ENCODE assay signal across 14 cellular contexts in genomic region chr6:34793877-34794276, GRCh38. TPM values are rescaled to one million over a fixed set of nuclear protein-coding genes. Genes with fewer than 3 reads are reported as not detected.
DNase-seq lines count a peak whose midpoint lies in the region; ATAC-seq, FAIRE-seq and TF ChIP-seq lines count a peak whose summit lies in the region.
"Had no signal": no experiment of that assay in that cellular context is flagged by ENCODE, and none has a peak within 500 bp of the region (broad histone marks: within the 10 kb centered on the region; RNA-seq: fewer than 3 reads in every experiment).

No MANE protein-coding gene starts in this region.

- H3K14ac ChIP-seq in trophoblast cell (ENCODE audit: low read length), result no peak overlapping the region

- peak overlapping the region; percentile 87; the same call in 1 of the 2 replicates for H3K9ac ChIP-seq in iPS-20b (ENCODE audit: low read depth, low read length)
- H3K9ac ChIP-seq in trophoblast cell (ENCODE audit: low read length), result no peak overlapping the region

- H3K9me3 ChIP-seq in A549 (no peaks in the 10 kb centered on the region), iPS-20b (ENCODE audit: insufficient read depth, low read depth, low read length) (no peaks in the 10 kb centered on the region), trophoblast cell (ENCODE audit: insufficient read depth, low read depth, low read length) (no peaks in the 10 kb centered on the region)
- no peaks in the 10 kb centered on the region for H3K9me3 ChIP-seq in CD4-positive, CD25-positive, alpha-beta regulatory T cell (ENCODE audit: control insufficient read depth in 2 of 2, low read length in 2 of 2)
- H3K9me3 ChIP-seq: tibial nerve had no signal

- H3K18ac ChIP-seq in trophoblast cell (ENCODE audit: low read length), result no peak overlapping the region

- no peak overlapping the region for H3K4me3 ChIP-seq in A549
- no peak overlapping the region for H3K4me3 ChIP-seq in CD4-positive, CD25-positive, alpha-beta regulatory T cell (ENCODE audit: low read depth, low read length)
- no peak overlapping the region for H3K4me3 ChIP-seq in iPS-20b (ENCODE audit: low read length)
- no peak overlapping the region for H3K4me3 ChIP-seq in trophoblast cell (ENCODE audit: low read depth, low read length)

- H2BK12ac ChIP-seq in trophoblast cell (ENCODE audit: low read length), result no peak overlapping the region

- H4K12ac ChIP-seq in trophoblast cell (ENCODE audit: low read depth, low read length), result no peak overlapping the region

- peak overlapping the region; percentile 90; the same call in 2 of the 3 replicates for H3K4me2 ChIP-seq in A549
- no peak overlapping the region for H3K4me2 ChIP-seq in trophoblast cell (ENCODE audit: low read length)

- TF ChIP-seq RAD21 in A549 (conservative IDR thresholded peaks at IDR 0.05 in 1 of 2, IDR thresholded peaks at IDR 0.05 in 1 of 2), result no peak

- H3K23ac ChIP-seq in trophoblast cell (ENCODE audit: low read length), result no peak overlapping the region

- no peaks in the 10 kb centered on the region for H3K36me3 Mint-ChIP-seq in CD4-positive, CD25-positive, alpha-beta regulatory T cell
- peaks cover 6% of the 10 kb centered on the region for H3K36me3 Mint-ChIP-seq in T-cell

- H2AK5ac ChIP-seq in trophoblast cell (ENCODE audit: low read length), result no peak overlapping the region

- H3K4me1 Mint-ChIP-seq in CD4-positive, CD25-positive, alpha-beta regulatory T cell, result peaks cover 10 to 40% (median 33%) of the 10 kb centered on the region in 4 donors
- peaks cover 30 to 34% (median 31%) of the 10 kb centered on the region in 3 donors for H3K4me1 Mint-ChIP-seq in T-cell

- H4K8ac ChIP-seq in trophoblast cell (ENCODE audit: low read depth, low read length), result no peak overlapping the region

- H2AFZ ChIP-seq in trophoblast cell (ENCODE audit: insufficient read depth, low read length, poor library complexity), result no peak overlapping the region

- POLR2A ChIA-PET in A549 (lab: Yijun Ruan, JAX) (no interaction called here), T-cell (lab: Charles Lee) (no interaction called here), HEK293T (lab: Yijun Ruan, JAX) (interaction anchor here (1.2 kb wide), 1 partner anchor 94 kb away, joined by 3 read pairs; the partner anchor contains the start of gene TAF11)

- no peak for TF ChIP-seq CTCF in A549 (IDR thresholded peaks at IDR 0.05)

- H2BK5ac ChIP-seq in trophoblast cell (ENCODE audit: low read depth, low read length, poor library complexity), result no peak overlapping the region

- H3K27ac Mint-ChIP-seq in CD4-positive, CD25-positive, alpha-beta regulatory T cell, result no peak overlapping the region
- peak overlapping the region in 1 of 2 donors; percentile 44 for H3K27ac Mint-ChIP-seq in T-cell

- H3K36me3 ChIP-seq in CD4-positive, CD25-positive, alpha-beta regulatory T cell (ENCODE audit: control insufficient read depth, insufficient read depth, low read length), result no peaks in the 10 kb centered on the region
- H3K36me3 ChIP-seq in iPS-20b (ENCODE audit: insufficient read depth, low read depth, low read length), result no peaks in the 10 kb centered on the region; the same call in 1 of the 2 replicates
- no peaks in the 10 kb centered on the region for H3K36me3 ChIP-seq in trophoblast cell (ENCODE audit: control insufficient read depth in 1 of 2, insufficient read depth in 2 of 2, low read length in 2 of 2)
- H3K36me3 ChIP-seq: tibial nerve had no signal

- ATAC-seq in A549, result no peak
- ATAC-seq in CD4-positive, CD25-positive, alpha-beta regulatory T cell (ENCODE audit: low read depth in 2 of 2), result no peak
- ATAC-seq in T-cell (replicated peaks in 1 of 4), result no peak

- no peaks in the 10 kb centered on the region for H3K27me3 Mint-ChIP-seq in CD4-positive, CD25-positive, alpha-beta regulatory T cell
- no peaks in the 10 kb centered on the region for H3K27me3 Mint-ChIP-seq in T-cell

- no peak overlapping the region for H4K91ac ChIP-seq in trophoblast cell (ENCODE audit: low read depth, low read length)

- no peak for FAIRE-seq in A549 (lab: Jason Lieb, UNC)
- no peak for FAIRE-seq in urothelium cell line (lab: Jason Lieb, UNC)
- FAIRE-seq: GM19239 had no signal

- H3K79me1 ChIP-seq in trophoblast cell (ENCODE audit: low read length), result peaks cover 12% of the 10 kb centered on the region

- CTCF ChIA-PET in A549 (lab: Yijun Ruan, JAX), result no interaction called here
- CTCF ChIA-PET in T-cell (lab: Charles Lee), result no interaction called here
- CTCF ChIA-PET in HEK293T (lab: Yijun Ruan, JAX), result no interaction called here

- 97% methylated on average over 6 of the region's 6 CpGs for WGBS in A549 (ENCODE audit: missing lambda C conversion rate)
- WGBS in trophoblast cell (ENCODE audit: extremely low coverage, insufficient coverage, insufficient read length), result no CpG with 5 or more reads among the region's 6 CpGs

- no peak overlapping the region for H3K4ac ChIP-seq in trophoblast cell (ENCODE audit: low read depth, low read length)

- peaks cover 9% of the 10 kb centered on the region for H3K79me2 ChIP-seq in trophoblast cell (ENCODE audit: control insufficient read depth, insufficient read depth, low read length, poor library complexity)

- no peaks in the 10 kb centered on the region for H3K27me3 ChIP-seq in CD4-positive, CD25-positive, alpha-beta regulatory T cell (ENCODE audit: control insufficient read depth, insufficient read depth, low read length)
- no peaks in the 10 kb centered on the region for H3K27me3 ChIP-seq in iPS-20b (ENCODE audit: insufficient read depth, low read length)
- no peaks in the 10 kb centered on the region for H3K27me3 ChIP-seq in trophoblast cell (ENCODE audit: insufficient read depth, low read length)
- H3K27me3 ChIP-seq: tibial nerve had no signal

- no peak overlapping the region for H2BK120ac ChIP-seq in trophoblast cell (ENCODE audit: insufficient read depth, low read length, poor library complexity)

- H3K4me1 ChIP-seq in A549, result peaks cover 20% of the 10 kb centered on the region
- H3K4me1 ChIP-seq in CD4-positive, CD25-positive, alpha-beta regulatory T cell (ENCODE audit: control insufficient read depth, insufficient read depth, low read length, poor library complexity, severe bottlenecking), result peaks cover 23% of the 10 kb centered on the region
- no peaks in the 10 kb centered on the region; the same call in 1 of the 2 replicates for H3K4me1 ChIP-seq in iPS-20b (ENCODE audit: insufficient read depth, low read length)
- H3K4me1 ChIP-seq in trophoblast cell (ENCODE audit: control insufficient read depth in 1 of 2, insufficient read depth in 2 of 2, low read length in 2 of 2), result peaks cover 0 to 3% of the 10 kb centered on the region in 2 experiments

- H3K4me3 Mint-ChIP-seq in CD4-positive, CD25-positive, alpha-beta regulatory T cell, result peak overlapping the region; percentile 83 to 100 (median 98)
- peak overlapping the region; percentile 97 to 99 (median 98) for H3K4me3 Mint-ChIP-seq in T-cell

- H3K9me3 Mint-ChIP-seq in CD4-positive, CD25-positive, alpha-beta regulatory T cell, result no peaks in the 10 kb centered on the region
- no peaks in the 10 kb centered on the region for H3K9me3 Mint-ChIP-seq in T-cell
- H3K9me3 Mint-ChIP-seq: CD14-positive monocyte had no signal

- TF ChIP-seq POLR2A in A549 (IDR thresholded peaks at IDR 0.05; ENCODE audit: low read length), result no peak

- TF ChIP-seq EP300 in A549 (IDR thresholded peaks at IDR 0.05), result no peak

- no peak for DNase-seq in A549 (ENCODE audit: low read depth in 1 of 2, low spot score in 1 of 2)
- no peak for DNase-seq in CD4-positive, CD25-positive, alpha-beta regulatory T cell
- DNase-seq in T-cell, result no peak
- DNase-seq in HEK293T (ENCODE audit: extremely low spot score), result no peak
- DNase-seq in epidermal melanocyte (ENCODE audit: insufficient read length, low spot score), result no peak
- DNase-seq in trophoblast cell, result no peak
- DNase-seq in urothelium cell line (ENCODE audit: low spot score), result no peak
- DNase-seq: GDM1, IMR-90, NCI-H446 treated with DMSO at 0.1 percent for 48 hours had no signal

- H3K27ac ChIP-seq in A549, result no peak overlapping the region
- no peak overlapping the region for H3K27ac ChIP-seq in CD4-positive, CD25-positive, alpha-beta regulatory T cell (ENCODE audit: insufficient read depth, low read length, poor library complexity, severe bottlenecking)
- H3K27ac ChIP-seq in iPS-20b (ENCODE audit: low read length), result no peak overlapping the region
- H3K27ac ChIP-seq in trophoblast cell (ENCODE audit: low read depth, low read length), result no peak overlapping the region

TF ChIP-seq in A549, 52 proteins besides CTCF, POLR2A, EP300 and RAD21 (continues in another document):
- no peak for TF ChIP-seq EHMT2 (IDR thresholded peaks at IDR 0.05; ENCODE audit: low read depth)

TF ChIP-seq in HEK293T, 16 proteins besides CTCF, POLR2A, EP300 and RAD21 (continues in another document):
- no peak for TF ChIP-seq SP1 (IDR thresholded peaks at IDR 0.05)
- no peak for TF ChIP-seq ARNT (IDR thresholded peaks at IDR 0.05)
- no peak for TF ChIP-seq ZNF384 (IDR thresholded peaks at IDR 0.05)
- no peak for TF ChIP-seq SUZ12 (IDR thresholded peaks at IDR 0.05)
- TF ChIP-seq CTBP1 (IDR thresholded peaks at IDR 0.05; ENCODE audit: borderline replicate concordance), result no peak
- TF ChIP-seq BHLHE40 (IDR thresholded peaks at IDR 0.05; ENCODE audit: borderline replicate concordance), result no peak
- TF ChIP-seq HDGF (IDR thresholded peaks at IDR 0.05; ENCODE audit: borderline replicate concordance), result no peak
- no peak for TF ChIP-seq ELF4 (IDR thresholded peaks at IDR 0.05)
- TF ChIP-seq LEF1 (IDR thresholded peaks at IDR 0.05; ENCODE audit: borderline replicate concordance), result no peak
- no peak for TF ChIP-seq FOXM1 (IDR thresholded peaks at IDR 0.05; ENCODE audit: borderline replicate concordance)

RNA-seq across cellular contexts. Expression of gene BLTP3A, which starts 2.0 kb away (rescaled TPM):
- polyA plus RNA-seq in A549 (2011; rRNA removed) (15.0 and 15.7 TPM in 2 replicates), A549 (2017; fragmentation: RNase III; extraction: RNeasy Plus Mini Kit Qiagen cat#74134 plus additional on column Dnase treatment) (4.2 to 4.9 TPM (median 4.3 TPM) in 3 replicates)
- polyA plus RNA-seq in A549 (2012; cell fraction: cytosol; rRNA removed), result 3.2 and 4.4 TPM in 2 replicates
- polyA plus RNA-seq in A549 (2012; cell fraction: nucleus; rRNA removed), result 3.2 and 3.4 TPM in 2 replicates
- 35.8 and 38.5 TPM in 2 replicates for polyA minus RNA-seq in A549 (2011; rRNA and poly(A)+ RNA removed)
- total RNA-seq in CD4-positive, CD25-positive, alpha-beta regulatory T cell, result 7.1 TPM
- 1 to 10 TPM in 3 of 4 donors, under 1 TPM in 1; 0.95 to 1.2 (median 1.1) TPM for polyA plus RNA-seq in CD4-positive, CD25-positive, alpha-beta regulatory T cell
- total RNA-seq in T-cell, result 10 to 100 TPM in 2 of 5 donors, 1 to 10 TPM in 3; 7.5 to 10.6 (median 9.5) TPM
- 4.7 TPM in 2 replicates for polyA plus RNA-seq in trophoblast cell (2013)

RNA-seq across cellular contexts. Expression of gene SNRPC, which starts 36.6 kb away (rescaled TPM):
- polyA plus RNA-seq in A549 (2011; rRNA removed) (200 and 204 TPM in 2 replicates), A549 (2017; fragmentation: RNase III; extraction: RNeasy Plus Mini Kit Qiagen cat#74134 plus additional on column Dnase treatment) (199 to 218 TPM (median 201 TPM) in 3 replicates)
- polyA plus RNA-seq in A549 (2012; cell fraction: cytosol; rRNA removed), result 289 and 297 TPM in 2 replicates
- polyA plus RNA-seq in A549 (2012; cell fraction: nucleus; rRNA removed), result 233 and 305 TPM in 2 replicates
- polyA minus RNA-seq in A549 (2011; rRNA and poly(A)+ RNA removed), result 30.9 and 47.6 TPM in 2 replicates
- total RNA-seq in CD4-positive, CD25-positive, alpha-beta regulatory T cell, result 60.3 TPM
- 100 to 1,000 TPM; 306 to 365 (median 322) TPM for polyA plus RNA-seq in CD4-positive, CD25-positive, alpha-beta regulatory T cell
- 10 to 100 TPM; 57.9 to 60.8 (median 58.2) TPM for total RNA-seq in T-cell
- polyA plus RNA-seq in trophoblast cell (2013), result 130 and 134 TPM in 2 replicates
